Comparison of ENCODE assay signal across 9 cellular contexts in genomic region chr6:31495580-31495979, GRCh38. TPM values are rescaled to one million over a fixed set of nuclear protein-coding genes. Genes with fewer than 3 reads are reported as not detected.
A peak's percentile ranks its signal among the peaks of the same experiment; 100 is the strongest.
DNase-seq lines count a peak whose midpoint lies in the region; ATAC-seq and TF ChIP-seq lines count a peak whose summit lies in the region.
"Had no signal": no experiment of that assay in that cellular context is flagged by ENCODE, and none has a peak within 500 bp of the region (broad histone marks: within the 10 kb centered on the region; RNA-seq: fewer than 3 reads in every experiment).

No MANE protein-coding gene starts in this region.

- no peaks in the 10 kb centered on the region for H3K9me3 ChIP-seq in CD4-positive, alpha-beta memory T cell (ENCODE audit: control insufficient read depth in 1 of 2, low read length in 2 of 2)
- no peaks in the 10 kb centered on the region for H3K9me3 ChIP-seq in HUES64 (ENCODE audit: insufficient read depth, low read depth, low read length)
- H3K9me3 ChIP-seq in mucosa of descending colon = no peaks in the 10 kb centered on the region

- H3K4me3 Mint-ChIP-seq in CD4-positive, alpha-beta memory T cell = peak overlapping the region; percentile 85 to 98 (median 93)
- H3K4me3 Mint-ChIP-seq in activated naive CD8-positive, alpha-beta T cell treated with anti-CD3 and anti-CD28 coated beads, Interleukin-2, amount 10 ng/mL, durations not matched to agents 7 days and 5 days = peak overlapping the region; percentile 97
- H3K4me3 Mint-ChIP-seq in memory B cell = peak overlapping the region; percentile 98

- no peak for ATAC-seq in activated naive CD8-positive, alpha-beta T cell treated with anti-CD3 and anti-CD28 coated beads, Interleukin-2, amount 10 ng/mL, durations not matched to agents 7 days and 5 days (ENCODE audit: low read depth)
- ATAC-seq in memory B cell (ENCODE audit: low read depth) = no peak
- no peak for ATAC-seq in mucosa of descending colon

- peaks cover 65% of the 10 kb centered on the region for H3K4me1 ChIP-seq in CD4-positive, alpha-beta memory T cell (ENCODE audit: insufficient read depth, low read length)
- H3K4me1 ChIP-seq in HUES64 (ENCODE audit: insufficient read depth, low read length) (0 out of 2 replicates have a peak, but pooled peaks cover 8% of the 10 kb centered on the region), mucosa of descending colon (ENCODE audit: low read depth) (peaks cover 12% of the 10 kb centered on the region)

- H3K27ac ChIP-seq in CD4-positive, alpha-beta memory T cell (ENCODE audit: low read depth, low read length) = peak overlapping the region; percentile 77
- H3K27ac ChIP-seq in HUES64 (ENCODE audit: low read depth, low read length) = no peak overlapping the region

- H3K27me3 Mint-ChIP-seq in CD4-positive, alpha-beta memory T cell = no peaks in the 10 kb centered on the region
- H3K27me3 Mint-ChIP-seq in activated naive CD8-positive, alpha-beta T cell treated with anti-CD3 and anti-CD28 coated beads, Interleukin-2, amount 10 ng/mL, durations not matched to agents 7 days and 5 days = no peaks in the 10 kb centered on the region
- H3K27me3 Mint-ChIP-seq in memory B cell = no peaks in the 10 kb centered on the region

- no peaks in the 10 kb centered on the region for H3K27me3 ChIP-seq in CD4-positive, alpha-beta memory T cell (ENCODE audit: insufficient read depth, low read length)
- H3K27me3 ChIP-seq in HUES64 (ENCODE audit: insufficient read depth, low read length) = peaks cover 58% of the 10 kb centered on the region

- peaks cover 36 to 72% (median 53%) of the 10 kb centered on the region in 4 donors for H3K4me1 Mint-ChIP-seq in CD4-positive, alpha-beta memory T cell
- H3K4me1 Mint-ChIP-seq in activated naive CD8-positive, alpha-beta T cell treated with anti-CD3 and anti-CD28 coated beads, Interleukin-2, amount 10 ng/mL, durations not matched to agents 7 days and 5 days = peaks cover 37% of the 10 kb centered on the region
- peaks cover 38% of the 10 kb centered on the region for H3K4me1 Mint-ChIP-seq in memory B cell

- peak overlapping the region in 1 of 2 donors; percentile 91 for H3K4me3 ChIP-seq in CD4-positive, alpha-beta memory T cell (ENCODE audit: low read length in 2 of 2)
- H3K4me3 ChIP-seq in HUES64 (ENCODE audit: low read length) (peak overlapping the region; percentile 68), mucosa of descending colon (no peak overlapping the region)

- 76% methylated on average over 2 of the region's 2 CpGs for WGBS in HUES64

- H3K9me3 Mint-ChIP-seq in CD4-positive, alpha-beta memory T cell = peaks cover 0 to 2% (median 0%) of the 10 kb centered on the region in 8 donors
- no peaks in the 10 kb centered on the region for H3K9me3 Mint-ChIP-seq in activated naive CD8-positive, alpha-beta T cell treated with anti-CD3 and anti-CD28 coated beads, Interleukin-2, amount 10 ng/mL, durations not matched to agents 7 days and 5 days
- H3K9me3 Mint-ChIP-seq in memory B cell = no peaks in the 10 kb centered on the region

- CTCF ChIA-PET in CD4-positive, alpha-beta memory T cell (lab: Charles Lee; ENCODE audit: partially characterized antibody) = interaction anchor here (1.0 to 6.3 kb wide), 7 partner anchors 46 to 335 kb away, joined by 3 to 82 read pairs (median 17); partner anchors contain the start of genes DDX39B, LTB and NFKBIL1

- POLR2A ChIA-PET in CD4-positive, alpha-beta memory T cell (lab: Charles Lee; ENCODE audit: partially characterized antibody) = interaction anchor here (1.0 to 7.8 kb wide), 11 partner anchors 24 to 103 kb away, joined by 3 to 152 read pairs (median 5); partner anchors contain the start of genes DDX39B, LTA, LTB and MCCD1
- POLR2A ChIA-PET in activated naive CD8-positive, alpha-beta T cell treated with anti-CD3 and anti-CD28 coated beads, Interleukin-2, amount 10 ng/mL, durations not matched to agents 7 days and 5 days (lab: Charles Lee) = interaction anchor here (0.6 to 4.1 kb wide), 16 partner anchors 14 to 367 kb away, joined by 3 to 55 read pairs (median 4); partner anchors contain the start of genes ABHD16A, DDX39B, GPANK1 and LST1

- H3K36me3 ChIP-seq in CD4-positive, alpha-beta memory T cell (ENCODE audit: insufficient read depth, low read length) = no peaks in the 10 kb centered on the region
- no peaks in the 10 kb centered on the region for H3K36me3 ChIP-seq in HUES64 (ENCODE audit: insufficient read depth, low read length)
- no peaks in the 10 kb centered on the region for H3K36me3 ChIP-seq in mucosa of descending colon (ENCODE audit: low read depth)

- no peak for TF ChIP-seq CTCF in mucosa of descending colon (IDR thresholded peaks at IDR 0.05)

- intact Hi-C loops in CD4-positive, alpha-beta memory T cell (cut with micrococcal nuclease) = no loop called here
- intact Hi-C loops in mucosa of descending colon (cut with DNase I, micrococcal nuclease) = loop anchor here in 1 of 2 donors (10.0 kb wide), 1 partner anchor 99 kb away; the partner anchor contains the start of gene NCR3

- peaks cover 0 to 15% of the 10 kb centered on the region in 2 donors for H3K36me3 Mint-ChIP-seq in CD4-positive, alpha-beta memory T cell
- H3K36me3 Mint-ChIP-seq in activated naive CD8-positive, alpha-beta T cell treated with anti-CD3 and anti-CD28 coated beads, Interleukin-2, amount 10 ng/mL, durations not matched to agents 7 days and 5 days = peaks cover 13% of the 10 kb centered on the region
- H3K36me3 Mint-ChIP-seq in memory B cell = no peaks in the 10 kb centered on the region

- peak overlapping the region; percentile 61 to 96 (median 93) for H3K27ac Mint-ChIP-seq in CD4-positive, alpha-beta memory T cell
- peak overlapping the region; percentile 96 for H3K27ac Mint-ChIP-seq in activated naive CD8-positive, alpha-beta T cell treated with anti-CD3 and anti-CD28 coated beads, Interleukin-2, amount 10 ng/mL, durations not matched to agents 7 days and 5 days
- H3K27ac Mint-ChIP-seq in memory B cell = peak overlapping the region; percentile 91

- DNase-seq in CD4-positive, alpha-beta memory T cell = no peak
- no peak for DNase-seq in activated naive CD8-positive, alpha-beta T cell treated with anti-CD3 and anti-CD28 coated beads, Interleukin-2, amount 10 ng/mL, durations not matched to agents 7 days and 5 days
- DNase-seq in memory B cell (ENCODE audit: low spot score in 2 of 2) (no peak), mucosa of descending colon (no peak), DMS153 treated with DMSO at 0.1 percent for 48 hours (lab: John Stamatoyannopoulos, UW; ENCODE audit: unreplicated experiment) (no peak), A172 (ENCODE audit: low spot score) (no peak)
- no peak for DNase-seq in stimulated activated CD4-positive, alpha-beta T cell treated with anti-CD3 and anti-CD28 coated beads, Interleukin-12 subunit alpha, Interleukin-12 subunit beta, amount 100 ng/mL, for 4 hours
- DNase-seq: NCI-H1436 had no signal

- H3K9ac ChIP-seq in HUES64 (ENCODE audit: low read depth, low read length) = no peak overlapping the region

RNA-seq across cellular contexts. Expression of gene MICB, which starts 2.4 kb away (rescaled TPM):
- total RNA-seq in CD4-positive, alpha-beta memory T cell = 10 to 100 TPM; 21.4 to 26.3 TPM
- 10 to 100 TPM in 1 of 2 donors, 1 to 10 TPM in 1; 8.0 to 11.5 TPM for polyA plus RNA-seq in CD4-positive, alpha-beta memory T cell
- 6.3 TPM for polyA plus RNA-seq in HUES64 (2013, experiment 1 of 2)
- 8.1 TPM for polyA plus RNA-seq in HUES64 (2013, experiment 2 of 2)
- 10 to 100 TPM; 41.5 to 42.8 TPM for total RNA-seq in activated naive CD8-positive, alpha-beta T cell treated with anti-CD3 and anti-CD28 coated beads, Interleukin-2, amount 10 ng/mL, durations not matched to agents 7 days and 5 days
- total RNA-seq in mucosa of descending colon = 1 to 10 TPM; 1.3 to 4.1 (median 2.9) TPM
- 16.5 and 17.1 TPM in 2 replicates for total RNA-seq in A172 (2014; rRNA removed; shearing (Covaris generic))

RNA-seq across cellular contexts. Expression of gene MCCD1, which starts 33.2 kb away (rescaled TPM):
- total RNA-seq in CD4-positive, alpha-beta memory T cell = not detected
- polyA plus RNA-seq in CD4-positive, alpha-beta memory T cell = not detected
- polyA plus RNA-seq in HUES64 (2013, experiment 1 of 2) = not detected
- polyA plus RNA-seq in HUES64 (2013, experiment 2 of 2) = not detected
- not detected for total RNA-seq in activated naive CD8-positive, alpha-beta T cell treated with anti-CD3 and anti-CD28 coated beads, Interleukin-2, amount 10 ng/mL, durations not matched to agents 7 days and 5 days
- total RNA-seq in mucosa of descending colon = not detected
- not detected in 2 replicates for total RNA-seq in A172 (2014; rRNA removed; shearing (Covaris generic))

RNA-seq across cellular contexts. Expression of gene DDX39B, which starts 46.2 kb away (rescaled TPM):
- 100 to 1,000 TPM; 729 to 737 TPM for total RNA-seq in CD4-positive, alpha-beta memory T cell
- polyA plus RNA-seq in CD4-positive, alpha-beta memory T cell = 10 to 100 TPM; 65.6 to 94.3 TPM
- polyA plus RNA-seq in HUES64 (2013, experiment 1 of 2) = 705 TPM
- 618 TPM for polyA plus RNA-seq in HUES64 (2013, experiment 2 of 2)
- 100 to 1,000 TPM; 531 to 555 TPM for total RNA-seq in activated naive CD8-positive, alpha-beta T cell treated with anti-CD3 and anti-CD28 coated beads, Interleukin-2, amount 10 ng/mL, durations not matched to agents 7 days and 5 days
- total RNA-seq in mucosa of descending colon = 100 to 1,000 TPM; 239 to 309 (median 295) TPM
- 317 and 405 TPM in 2 replicates for total RNA-seq in A172 (2014; rRNA removed; shearing (Covaris generic))

RNA-seq across cellular contexts. Expression of gene ATP6V1G2, which starts 50.8 kb away (rescaled TPM):
- total RNA-seq in CD4-positive, alpha-beta memory T cell = 1 to 10 TPM; 6.0 to 7.2 TPM
- under 1 TPM; 0.84 to 1.00 TPM for polyA plus RNA-seq in CD4-positive, alpha-beta memory T cell
- 1.8 TPM for polyA plus RNA-seq in HUES64 (2013, experiment 1 of 2)
- 3.1 TPM for polyA plus RNA-seq in HUES64 (2013, experiment 2 of 2)
- total RNA-seq in activated naive CD8-positive, alpha-beta T cell treated with anti-CD3 and anti-CD28 coated beads, Interleukin-2, amount 10 ng/mL, durations not matched to agents 7 days and 5 days = 1 to 10 TPM; 4.5 to 5.5 TPM
- 1 to 10 TPM in 2 of 3 donors, under 1 TPM in 1; 0.55 to 4.5 (median 1.2) TPM for total RNA-seq in mucosa of descending colon
- total RNA-seq in A172 (2014; rRNA removed; shearing (Covaris generic)) = 1.4 and 2.3 TPM in 2 replicates

RNA-seq across cellular contexts. Expression of gene NFKBIL1, which starts 51.8 kb away (rescaled TPM):
- 10 to 100 TPM in 1 of 2 experiments, 1 to 10 TPM in 1; 9.8 to 13.3 TPM for total RNA-seq in CD4-positive, alpha-beta memory T cell
- polyA plus RNA-seq in CD4-positive, alpha-beta memory T cell = 1 to 10 TPM; 5.7 to 7.4 TPM
- 8.3 TPM for polyA plus RNA-seq in HUES64 (2013, experiment 1 of 2)
- 12.5 TPM for polyA plus RNA-seq in HUES64 (2013, experiment 2 of 2)
- 10 to 100 TPM; 15.4 to 17.6 TPM for total RNA-seq in activated naive CD8-positive, alpha-beta T cell treated with anti-CD3 and anti-CD28 coated beads, Interleukin-2, amount 10 ng/mL, durations not matched to agents 7 days and 5 days
- 10 to 100 TPM; 15.8 to 27.8 (median 18.3) TPM for total RNA-seq in mucosa of descending colon
- total RNA-seq in A172 (2014; rRNA removed; shearing (Covaris generic)) = 21.1 and 22.0 TPM in 2 replicates
